ENCODE assay signal across 8 cellular contexts in the genomic region with DNA sequence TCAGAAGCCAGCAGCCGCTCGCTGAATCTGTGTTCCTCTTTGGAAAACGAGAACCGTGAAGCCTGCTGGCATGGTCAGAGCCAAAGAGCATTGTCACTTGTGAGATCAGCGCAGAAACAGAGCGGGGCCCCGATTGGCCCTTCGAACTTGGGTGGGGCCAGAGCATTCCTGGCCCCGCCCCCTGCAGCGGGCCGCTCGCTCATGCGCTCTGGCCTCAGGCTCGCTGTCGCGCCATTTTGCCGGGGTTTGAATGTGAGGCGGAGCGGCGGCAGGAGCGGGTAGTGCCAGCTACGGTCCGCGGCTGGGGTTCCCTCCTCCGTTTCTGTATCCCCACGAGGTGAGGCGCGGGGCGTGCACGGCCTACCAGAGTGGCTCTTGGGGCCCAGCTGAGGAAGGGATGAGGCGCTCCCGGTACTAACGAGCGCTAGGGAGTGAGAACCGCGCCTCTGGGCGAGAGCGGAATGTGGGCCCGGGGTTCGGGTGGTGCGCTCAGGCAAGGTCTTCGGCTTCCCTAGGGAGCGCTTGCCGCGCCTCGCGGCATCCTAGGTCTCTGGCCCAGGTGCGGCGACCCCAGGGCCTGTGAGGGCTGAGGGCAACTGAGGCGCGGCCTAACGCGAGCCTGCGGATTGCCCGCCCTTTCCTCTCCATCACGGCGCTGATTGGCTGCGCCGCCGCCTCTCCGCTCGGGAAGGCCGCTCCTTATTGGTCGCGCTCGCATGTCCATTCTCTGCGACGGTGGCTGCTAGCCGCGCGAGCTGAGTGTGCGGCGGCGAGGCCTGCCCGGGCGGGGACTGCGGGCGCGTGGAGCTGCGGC. TPM values are rescaled to one million over a fixed set of nuclear protein-coding genes. Genes with fewer than 3 reads are reported as not detected.
A peak's percentile ranks its signal among the peaks of the same experiment; 100 is the strongest.
DNase-seq lines count a peak whose midpoint lies in the region; ATAC-seq lines count a peak whose summit lies in the region.

A gene with protein sequence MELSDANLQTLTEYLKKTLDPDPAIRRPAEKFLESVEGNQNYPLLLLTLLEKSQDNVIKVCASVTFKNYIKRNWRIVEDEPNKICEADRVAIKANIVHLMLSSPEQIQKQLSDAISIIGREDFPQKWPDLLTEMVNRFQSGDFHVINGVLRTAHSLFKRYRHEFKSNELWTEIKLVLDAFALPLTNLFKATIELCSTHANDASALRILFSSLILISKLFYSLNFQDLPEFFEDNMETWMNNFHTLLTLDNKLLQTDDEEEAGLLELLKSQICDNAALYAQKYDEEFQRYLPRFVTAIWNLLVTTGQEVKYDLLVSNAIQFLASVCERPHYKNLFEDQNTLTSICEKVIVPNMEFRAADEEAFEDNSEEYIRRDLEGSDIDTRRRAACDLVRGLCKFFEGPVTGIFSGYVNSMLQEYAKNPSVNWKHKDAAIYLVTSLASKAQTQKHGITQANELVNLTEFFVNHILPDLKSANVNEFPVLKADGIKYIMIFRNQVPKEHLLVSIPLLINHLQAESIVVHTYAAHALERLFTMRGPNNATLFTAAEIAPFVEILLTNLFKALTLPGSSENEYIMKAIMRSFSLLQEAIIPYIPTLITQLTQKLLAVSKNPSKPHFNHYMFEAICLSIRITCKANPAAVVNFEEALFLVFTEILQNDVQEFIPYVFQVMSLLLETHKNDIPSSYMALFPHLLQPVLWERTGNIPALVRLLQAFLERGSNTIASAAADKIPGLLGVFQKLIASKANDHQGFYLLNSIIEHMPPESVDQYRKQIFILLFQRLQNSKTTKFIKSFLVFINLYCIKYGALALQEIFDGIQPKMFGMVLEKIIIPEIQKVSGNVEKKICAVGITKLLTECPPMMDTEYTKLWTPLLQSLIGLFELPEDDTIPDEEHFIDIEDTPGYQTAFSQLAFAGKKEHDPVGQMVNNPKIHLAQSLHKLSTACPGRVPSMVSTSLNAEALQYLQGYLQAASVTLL (plus strand): TSS at position 226 of the 814 bp plus-strand sequence. CDS start 12,152 bp downstream, outside the sequence.

- H3K9ac ChIP-seq in BLaER1: peak within 1 kb of the TSS; percentile 98

- CTCF ChIA-PET in activated CD4-positive, alpha-beta T cell treated with anti-CD3 and anti-CD28 coated beads, Interleukin-2, amount 10 ng/mL, durations not matched to agents 7 days and 5 days (lab: Charles Lee): interaction anchor here (0.7 to 1.8 kb wide), 8 partner anchors 9 to 272 kb away, joined by 3 to 7 read pairs (median 4); partner anchors contain the start of gene DDX27

- H3K9me3 ChIP-seq in BLaER1: no peaks in the 10 kb centered on the region

- H3K4me2 ChIP-seq in BLaER1: peak within 1 kb of the TSS; percentile 94

- H3K36me3 ChIP-seq in BLaER1: peaks cover 34% of the 10 kb centered on the region

- H3K4me1 ChIP-seq in BLaER1: peaks cover 38% of the 10 kb centered on the region

- H3K27me3 Mint-ChIP-seq in activated CD4-positive, alpha-beta T cell treated with anti-CD3 and anti-CD28 coated beads, Interleukin-2, amount 10 ng/mL, durations not matched to agents 7 days and 5 days: no peaks in the 10 kb centered on the region

- POLR2A ChIA-PET in activated CD4-positive, alpha-beta T cell treated with anti-CD3 and anti-CD28 coated beads, Interleukin-2, amount 10 ng/mL, durations not matched to agents 7 days and 5 days (lab: Charles Lee): interaction anchor here (0.9 to 1.5 kb wide), 2 partner anchors 8 to 144 kb away, joined by 4 to 5 read pairs; no protein-coding TSS in a partner anchor

- peak within 1 kb of the TSS; percentile 99 for H3K27ac Mint-ChIP-seq in activated CD4-positive, alpha-beta T cell treated with anti-CD3 and anti-CD28 coated beads, Interleukin-2, amount 10 ng/mL, durations not matched to agents 7 days and 5 days

- peak within 1 kb of the TSS; percentile 98 for H3K27ac ChIP-seq in BLaER1

- DNase-seq in NCI-H69 (lab: John Stamatoyannopoulos, UW) (peak; percentile 94), cortex of kidney (lab: John Stamatoyannopoulos, UW) (peak; percentile 67), left colon (peak; percentile 94)
- DNase-seq in activated CD4-positive, alpha-beta T cell treated with anti-CD3 and anti-CD28 coated beads, Interleukin-2, amount 10 ng/mL, durations not matched to agents 7 days and 5 days: peak; percentile 95
- peak; percentile 94 for DNase-seq in stimulated activated CD4-positive, alpha-beta T cell treated with anti-CD3 and anti-CD28 coated beads, Interleukin-1b, Interleukin-23, amount 100 ng/mL, for 48 hours

- intact Hi-C loops in left colon (cut with DNase I, micrococcal nuclease): no loop called here

- H3K4me3 Mint-ChIP-seq in activated CD4-positive, alpha-beta T cell treated with anti-CD3 and anti-CD28 coated beads, Interleukin-2, amount 10 ng/mL, durations not matched to agents 7 days and 5 days: peak within 1 kb of the TSS; percentile 98

- H3K4me3 ChIP-seq in BLaER1: peak within 1 kb of the TSS; percentile 87

- H3K27me3 ChIP-seq in BLaER1: no peaks in the 10 kb centered on the region

- H3K36me3 Mint-ChIP-seq in activated CD4-positive, alpha-beta T cell treated with anti-CD3 and anti-CD28 coated beads, Interleukin-2, amount 10 ng/mL, durations not matched to agents 7 days and 5 days (ENCODE audit: low read depth): peaks cover 33% of the 10 kb centered on the region

- H3K4me1 Mint-ChIP-seq in activated CD4-positive, alpha-beta T cell treated with anti-CD3 and anti-CD28 coated beads, Interleukin-2, amount 10 ng/mL, durations not matched to agents 7 days and 5 days: peaks cover 37% of the 10 kb centered on the region

- ATAC-seq in GM19328 (IDR thresholded peaks at IDR 0.05; ENCODE audit: unreplicated experiment) (peak; percentile 79), HG03520 (IDR thresholded peaks at IDR 0.05; ENCODE audit: unreplicated experiment) (peak; percentile 78), left colon (peak; percentile 93)

- H3K9me3 Mint-ChIP-seq in activated CD4-positive, alpha-beta T cell treated with anti-CD3 and anti-CD28 coated beads, Interleukin-2, amount 10 ng/mL, durations not matched to agents 7 days and 5 days: no peaks in the 10 kb centered on the region

- peaks cover 44% of the 10 kb centered on the region for H4K20me1 ChIP-seq in BLaER1

RNA-seq across cellular contexts. Expression of the gene that starts here (rescaled TPM):
- 10 to 100 TPM; 85.1 to 98.4 TPM for total RNA-seq in activated CD4-positive, alpha-beta T cell treated with anti-CD3 and anti-CD28 coated beads, Interleukin-2, amount 10 ng/mL, durations not matched to agents 7 days and 5 days
- 10 to 100 TPM; 21.7 to 26.4 TPM for total RNA-seq in left colon

Comparison
In these comparisons a context has a peak if more than half of its experiments do, and no peak if none do; other contexts are left out.
1. Peak in every context shown above with its lines: DNase-seq, ATAC-seq, H3K4me3 ChIP-seq and H3K27ac ChIP-seq.